11 cellular contexts compared by ENCODE assay signal in genomic region chr19:34178276-34178614, GRCh38. TPM values are rescaled to one million over a fixed set of nuclear protein-coding genes. Genes with fewer than 3 reads are reported as not detected.
DNase-seq lines count a peak whose midpoint lies in the region; ATAC-seq, FAIRE-seq and TF ChIP-seq lines count a peak whose summit lies in the region.
"Had no signal": no experiment of that assay in that cellular context is flagged by ENCODE, and none has a peak within 500 bp of the region (broad histone marks: within the 10 kb centered on the region; RNA-seq: fewer than 3 reads in every experiment).

No MANE protein-coding gene starts in this region.

- no peak for TF ChIP-seq CTCF in DOHH2 (IDR thresholded peaks at IDR 0.05; ENCODE audit: low read depth, low read length, poor library complexity, severe bottlenecking)
- TF ChIP-seq CTCF in HFFc6 (IDR thresholded peaks at IDR 0.05): no peak
- TF ChIP-seq CTCF in K562 (IDR thresholded peaks at IDR 0.05 in 2 of 3, conservative IDR thresholded peaks at IDR 0.05 in 1 of 3; ENCODE audit: insufficient read depth in 2 of 3, low read depth in 1 of 3, low read length in 3 of 3): no peak
- TF ChIP-seq CTCF in neural cell (IDR thresholded peaks at IDR 0.05; ENCODE audit: poor library complexity, severe bottlenecking): no peak
- TF ChIP-seq CTCF in ascending aorta (IDR thresholded peaks at IDR 0.05): no peak

- no peak for ATAC-seq in K562

- TF ChIP-seq POLR2A in K562 (conservative IDR thresholded peaks at IDR 0.05): no peak

- peak overlapping the region; percentile 77 for H3K4me3 ChIP-seq in DOHH2 (ENCODE audit: low read length)
- H3K4me3 ChIP-seq in K562: no peak overlapping the region
- H3K4me3 ChIP-seq in neural cell (ENCODE audit: low read length): peak overlapping the region; percentile 44
- H3K4me3 ChIP-seq in ascending aorta: peak overlapping the region in 1 of 2 donors; percentile 91

- intact Hi-C loops in K562 (cut with micrococcal nuclease): no loop called here
- intact Hi-C loops in ascending aorta (cut with DNase I): loop anchor here (10.0 kb wide), 1 partner anchor 307 kb away; the partner anchor contains the start of gene WTIP

- H3K27me3 ChIP-seq in DOHH2 (ENCODE audit: control insufficient read depth, low read length): no peaks in the 10 kb centered on the region
- H3K27me3 ChIP-seq in K562 (ENCODE audit: control insufficient read depth in 2 of 2, insufficient read depth in 2 of 2, low read length in 2 of 2): no peaks in the 10 kb centered on the region
- H3K27me3 ChIP-seq in neural cell (ENCODE audit: insufficient read depth, low read depth, low read length): no peaks in the 10 kb centered on the region
- no peaks in the 10 kb centered on the region for H3K27me3 ChIP-seq in ascending aorta

- no peak for TF ChIP-seq EP300 in K562 (IDR thresholded peaks at IDR 0.05; ENCODE audit: low read length)
- TF ChIP-seq EP300 in neural cell (conservative IDR thresholded peaks at IDR 0.05; ENCODE audit: poor library complexity, severe bottlenecking): no peak

- no peak overlapping the region; the same call in 1 of the 2 replicates for H3K4me3 Mint-ChIP-seq in HFFc6

- H3K9me2 ChIP-seq in DOHH2 (replicated peaks; ENCODE audit: control insufficient read depth, low read length): no peaks in the 10 kb centered on the region
- no peaks in the 10 kb centered on the region for H3K9me2 ChIP-seq in neural cell (ENCODE audit: insufficient read depth, low read length)

- peaks cover 11% of the 10 kb centered on the region for H3F3A ChIP-seq in DOHH2 (ENCODE audit: control insufficient read depth, insufficient read depth)
- H3F3A ChIP-seq in neural cell (ENCODE audit: insufficient read depth, low read length, poor library complexity, severe bottlenecking): no peaks in the 10 kb centered on the region

- H3K9me3 ChIP-seq in DOHH2 (ENCODE audit: control insufficient read depth, insufficient read depth, low read length) (no peaks in the 10 kb centered on the region), K562 (replicated peaks; ENCODE audit: control insufficient read depth, insufficient read depth, low read depth, low read length) (no peaks in the 10 kb centered on the region), neural cell (ENCODE audit: low read length) (no peaks in the 10 kb centered on the region), ascending aorta (no peaks in the 10 kb centered on the region)

- TF ChIP-seq RAD21 in K562 (CRISPR knock-in tag; conservative IDR thresholded peaks at IDR 0.05 in 1 of 2, IDR thresholded peaks at IDR 0.05 in 1 of 2) (no peak), neural cell (conservative IDR thresholded peaks at IDR 0.05) (no peak)

- peaks cover 44% of the 10 kb centered on the region for H3K36me3 Mint-ChIP-seq in HFFc6 (ENCODE audit: low read depth)

- peaks cover 82% of the 10 kb centered on the region for H3K4me1 ChIP-seq in DOHH2 (ENCODE audit: control insufficient read depth, low read length)
- H3K4me1 ChIP-seq in K562 (replicated peaks in 1 of 2; ENCODE audit: control insufficient read depth in 2 of 2, insufficient read depth in 2 of 2, low read length in 2 of 2): peaks cover 12 to 37% of the 10 kb centered on the region in 2 experiments
- peaks cover 15 to 71% of the 10 kb centered on the region in 2 donors for H3K4me1 ChIP-seq in ascending aorta

- H3K4me2 ChIP-seq in DOHH2 (ENCODE audit: low read length) (peak overlapping the region; percentile 96), K562 (ENCODE audit: insufficient read depth, low read length) (0 out of 2 replicates have a peak overlapping the region, but pooled peaks have one; percentile 10), neural cell (ENCODE audit: low read length) (peak overlapping the region; percentile 7)

- H3K27ac ChIP-seq in DOHH2 (ENCODE audit: low read depth, low read length) (0 out of 2 replicates have a peak overlapping the region, but pooled peaks have one; percentile 28), K562 (ENCODE audit: extremely low read depth, low read depth, low read length) (no peak overlapping the region), neural cell (ENCODE audit: low read length) (no peak overlapping the region), ascending aorta (no peak overlapping the region)

- H3K27ac Mint-ChIP-seq in HFFc6: 0 out of 2 replicates have a peak overlapping the region, but pooled peaks have one; percentile 12

- FAIRE-seq in K562 (lab: Jason Lieb, UNC): no peak

- DNase-seq in HFFc6 (no peak), K562 (ENCODE audit: extremely low read depth in 1 of 4, low spot score in 3 of 4) (no peak), ascending aorta (ENCODE audit: low spot score in 2 of 2) (no peak), NAMALWA (ENCODE audit: low spot score) (no peak), HT-29 (ENCODE audit: low spot score) (no peak)
- DNase-seq: activated CD8-positive, alpha-beta memory T cell treated with anti-CD3 and anti-CD28 coated beads, Interleukin-2, amount 50 U/mL, for 4 hours; islet precursor cell; NCI-H1417; nucleus accumbens had no signal

- no TSS peak for BruUV-seq in K562 (replicated peaks; lab: Mats Ljungman, UMichigan)

- no peak overlapping the region for H2AFZ ChIP-seq in K562 (ENCODE audit: low read depth, low read length)
- no peak overlapping the region for H2AFZ ChIP-seq in neural cell (ENCODE audit: low read depth, low read length)

- no peak overlapping the region for H3K9ac ChIP-seq in K562 (ENCODE audit: insufficient read depth in 1 of 2, low read depth in 2 of 2, low read length in 2 of 2)
- no peak overlapping the region for H3K9ac ChIP-seq in neural cell (ENCODE audit: low read length)

- POLR2A ChIA-PET in K562 (lab: Yijun Ruan, JAX): interaction anchor here (0.6 to 2.3 kb wide), 3 partner anchors 9 to 239 kb away, joined by 3 to 12 read pairs (median 9); no protein-coding TSS in a partner anchor

- WGBS in K562 (ENCODE audit: insufficient coverage, low coverage, missing lambda C conversion rate): 45% methylated on average over 2 of the region's 2 CpGs

- no peaks in the 10 kb centered on the region for H3K9me3 Mint-ChIP-seq in HFFc6

- H3K79me2 ChIP-seq in DOHH2 (ENCODE audit: control insufficient read depth, low read length): peaks cover 100% of the 10 kb centered on the region
- H3K79me2 ChIP-seq in K562 (ENCODE audit: control insufficient read depth, insufficient read depth, low read length): peaks cover 99% of the 10 kb centered on the region
- H3K79me2 ChIP-seq in neural cell (replicated peaks; ENCODE audit: insufficient read depth, low read length): peaks cover 98% of the 10 kb centered on the region

- CTCF ChIA-PET in K562 (lab: Yijun Ruan, JAX; ENCODE audit: low intra/inter-chr PET ratio): no interaction called here

- in situ Hi-C loops in K562 (cut with MboI): no loop called here

- no peaks in the 10 kb centered on the region for H3K27me3 Mint-ChIP-seq in HFFc6 (ENCODE audit: insufficient read depth)

- peaks cover 50% of the 10 kb centered on the region for H4K20me1 ChIP-seq in DOHH2 (ENCODE audit: control insufficient read depth, insufficient read depth, low read depth, low read length)
- peaks cover 39% of the 10 kb centered on the region for H4K20me1 ChIP-seq in K562 (replicated peaks; ENCODE audit: control insufficient read depth, insufficient read depth, low read length)
- H4K20me1 ChIP-seq in neural cell (ENCODE audit: insufficient read depth): peaks cover 4% of the 10 kb centered on the region

- H3K36me3 ChIP-seq in DOHH2 (ENCODE audit: control insufficient read depth, low read length) (peaks cover 88% of the 10 kb centered on the region), K562 (ENCODE audit: control insufficient read depth, insufficient read depth, low read length) (peaks cover 38% of the 10 kb centered on the region), neural cell (ENCODE audit: insufficient read depth, low read length) (no peaks in the 10 kb centered on the region), ascending aorta (peaks cover 0 to 4% of the 10 kb centered on the region in 2 donors)

- peaks cover 2% of the 10 kb centered on the region for H3K9me1 ChIP-seq in K562 (ENCODE audit: control insufficient read depth, insufficient read depth, low read length)

- peaks cover 75% of the 10 kb centered on the region for H3K4me1 Mint-ChIP-seq in HFFc6 (ENCODE audit: low read depth)

TF ChIP-seq in K562, 482 proteins besides CTCF, POLR2A, EP300 and RAD21:
- no peak for TF ChIP-seq FOXK2 (conservative IDR thresholded peaks at IDR 0.05 in 1 of 2, IDR thresholded peaks at IDR 0.05 in 1 of 2; ENCODE audit: low read depth in 2 of 2)
- TF ChIP-seq POLR2H (tag; IDR thresholded peaks at IDR 0.05; ENCODE audit: low read depth): no peak
- TF ChIP-seq TAL1 (IDR thresholded peaks at IDR 0.05): no peak
- no peak for TF ChIP-seq SMARCA4 (IDR thresholded peaks at IDR 0.05)

TF ChIP-seq in neural cell, 6 proteins besides CTCF, POLR2A, EP300 and RAD21 (continues in another document):
- no peak for TF ChIP-seq SMC3 (conservative IDR thresholded peaks at IDR 0.05; ENCODE audit: poor library complexity)
- TF ChIP-seq POLR2AphosphoS5 (IDR thresholded peaks at IDR 0.05): no peak
- no peak for TF ChIP-seq TAF1 (IDR thresholded peaks at IDR 0.05; ENCODE audit: low read depth)
- TF ChIP-seq EZH2 (IDR thresholded peaks at IDR 0.05; ENCODE audit: borderline replicate concordance, insufficient read depth, low read length, poor library complexity, severe bottlenecking): no peak
- TF ChIP-seq MXI1 (conservative IDR thresholded peaks at IDR 0.05; ENCODE audit: poor library complexity, severe bottlenecking): no peak

RNA-seq across cellular contexts. Expression of gene LSM14A, which starts 5.9 kb away (rescaled TPM):
- total RNA-seq in HFFc6 (2021; fragmentation: NEBNext Ultra II Directional; extraction: Animal tissue kit (Norgen Biotek cat#: 25700)): 10 to 100 TPM; 66.5 to 92.9 (median 87.0) TPM
- total RNA-seq in K562 (2011; cell fraction: chromatin; rRNA removed; ENCODE audit: low replicate concordance): 64.2 and 98.3 TPM in 2 replicates
- 52.0 and 54.5 TPM in 2 replicates for total RNA-seq in K562 (2011; cell fraction: nucleolus; rRNA removed)
- 63.2 and 73.9 TPM in 2 replicates for total RNA-seq in K562 (2011; cell fraction: nucleoplasm; rRNA removed)
- total RNA-seq in K562 (2014; rRNA removed) (95.1 and 111 TPM in 2 replicates), K562 (2014; rRNA removed; fragmentation: Illumina TruSeq; extraction: Trizol) (86.6 and 88.2 TPM in 2 replicates), K562 (2015; rRNA removed; fragmentation: Illumina TruSeq; extraction: Trizol) (90.7 and 93.9 TPM in 2 replicates), K562 (2021) (78.5 and 95.2 TPM in 2 replicates), ascending aorta (107 TPM)
- polyA plus RNA-seq in K562 (2011; rRNA removed) (118 and 129 TPM in 2 replicates), K562 (2014; fragmentation: Illumina TruSeq; extraction: Trizol) (95.7 and 105 TPM in 2 replicates), K562 (2014; fragmentation: Nextera tagmentation; extraction: Ambion mirVana) (10 to 100 TPM; 19.5 to 25.7 TPM), K562 (2014; rRNA removed) (150 and 179 TPM in 2 replicates), neural cell (79.5 and 104 TPM in 2 replicates)
- 116 and 133 TPM in 2 replicates for polyA plus RNA-seq in K562 (2011; cell fraction: cytosol; rRNA removed)
- 41.7 and 49.3 TPM in 2 replicates for polyA plus RNA-seq in K562 (2011; cell fraction: nucleus; rRNA removed)
- polyA plus RNA-seq in K562 (2012): 90.9 and 131 TPM in 2 replicates
- polyA minus RNA-seq in K562 (2011; rRNA and poly(A)+ RNA removed): 160 and 181 TPM in 2 replicates
- 57.2 and 71.0 TPM in 2 replicates for polyA minus RNA-seq in K562 (2011; cell fraction: cytosol; rRNA and poly(A)+ RNA removed)
- polyA minus RNA-seq in K562 (2011; cell fraction: nucleus; rRNA and poly(A)+ RNA removed): 53.3 and 75.0 TPM in 2 replicates
- polyA minus RNA-seq in neural cell: 127 and 132 TPM in 2 replicates
- total RNA-seq in HT-29 (2014; rRNA removed; shearing (Covaris generic)): 175 and 201 TPM in 2 replicates

Comparison
In these comparisons a context has a peak if more than half of its experiments do, and no peak if none do; other contexts are left out.
1. H3K4me2 ChIP-seq: peak in every context shown above with its lines; median percentile 96 in DOHH2; 10 in K562; 7 in neural cell.